Comparison of ENCODE assay signal across 6 cellular contexts in genomic region chr16:383326-384020, GRCh38. TPM values are rescaled to one million over a fixed set of nuclear protein-coding genes. Genes with fewer than 3 reads are reported as not detected.
DNase-seq lines count a peak whose midpoint lies in the region; ATAC-seq and TF ChIP-seq lines count a peak whose summit lies in the region.

No MANE protein-coding gene starts in this region.

- TF ChIP-seq POLR2A in HCT116 (IDR thresholded peaks at IDR 0.05; ENCODE audit: borderline replicate concordance, extremely low read depth, insufficient read depth, insufficient read length) (no peak), uterus (IDR thresholded peaks at IDR 0.05) (peak in 1 of 2 donors; percentile 22)

- TF ChIP-seq CTCF in HCT116 (IDR thresholded peaks at IDR 0.05 in 2 of 3, conservative IDR thresholded peaks at IDR 0.05 in 1 of 3; ENCODE audit: borderline replicate concordance in 1 of 3, insufficient read depth in 1 of 3, low read depth in 2 of 3, low read length in 2 of 3) (no peak), lower lobe of right lung (IDR thresholded peaks at IDR 0.05) (no peak), uterus (IDR thresholded peaks at IDR 0.05) (no peak)

- H3K9me3 Mint-ChIP-seq in activated T-cell treated with anti-CD3 and anti-CD28 coated beads, Interleukin-2, amount 50 U/mL, for 72 hours = no peaks in the 10 kb centered on the region

- H3K27me3 ChIP-seq in HCT116 (ENCODE audit: insufficient read depth, low read length) (no peaks in the 10 kb centered on the region), lower lobe of right lung (ENCODE audit: low read depth) (no peaks in the 10 kb centered on the region), uterus (no peaks in the 10 kb centered on the region)

- H3K27me3 Mint-ChIP-seq in activated T-cell treated with anti-CD3 and anti-CD28 coated beads, Interleukin-2, amount 50 U/mL, for 72 hours (ENCODE audit: low read depth) = no peaks in the 10 kb centered on the region

- TF ChIP-seq RAD21 in HCT116 (IDR thresholded peaks at IDR 0.05; ENCODE audit: low read depth) = no peak

- H2AFZ ChIP-seq in HCT116 (ENCODE audit: low read depth, low read length, poor library complexity, severe bottlenecking) = no peak overlapping the region

- POLR2A ChIA-PET in HCT116 (lab: Charles Lee) = interaction anchor here (0.7 kb wide), 1 partner anchor 10 kb away, joined by 3 read pairs; no protein-coding TSS in a partner anchor

- no peaks in the 10 kb centered on the region for H3K36me3 ChIP-seq in HCT116 (ENCODE audit: control insufficient read depth in 1 of 2, insufficient read depth in 2 of 2, low read length in 2 of 2)
- H3K36me3 ChIP-seq in lower lobe of right lung = no peaks in the 10 kb centered on the region
- H3K36me3 ChIP-seq in uterus = no peaks in the 10 kb centered on the region

- intact Hi-C loops in HCT116 (cut with micrococcal nuclease) = no loop called here
- intact Hi-C loops in lower lobe of right lung (cut with DNase I) = no loop called here
- intact Hi-C loops in uterus (cut with DNase I; ENCODE audit: low total_unique reads) = no loop called here

- peaks cover 20% of the 10 kb centered on the region for H3K4me1 Mint-ChIP-seq in activated T-cell treated with anti-CD3 and anti-CD28 coated beads, Interleukin-2, amount 50 U/mL, for 72 hours (ENCODE audit: low read depth)

- H3K79me2 ChIP-seq in HCT116 (ENCODE audit: insufficient read depth, low read length) = peaks cover 7% of the 10 kb centered on the region; the same call in 1 of the 2 replicates

- H3K4me3 ChIP-seq in HCT116 (replicated peaks in 1 of 2; ENCODE audit: low read depth in 1 of 2, low read length in 2 of 2) = peak overlapping the region; percentile 49 to 65
- peak overlapping the region; percentile 95 for H3K4me3 ChIP-seq in lower lobe of right lung
- H3K4me3 ChIP-seq in uterus = no peak overlapping the region

- CTCF ChIA-PET in HCT116 (lab: Charles Lee) = no interaction called here

- H3K9me3 ChIP-seq in HCT116 (ENCODE audit: control insufficient read depth in 1 of 2, insufficient read depth in 1 of 2, low read depth in 1 of 2, low read length in 2 of 2) = no peaks in the 10 kb centered on the region
- H3K9me3 ChIP-seq in lower lobe of right lung = no peaks in the 10 kb centered on the region
- no peaks in the 10 kb centered on the region for H3K9me3 ChIP-seq in uterus

- H3K27ac ChIP-seq in HCT116 (ENCODE audit: low read depth, low read length) (peak overlapping the region; percentile 81), lower lobe of right lung (peak overlapping the region; percentile 59), uterus (no peak overlapping the region)

- H3K9me2 ChIP-seq in HCT116 (ENCODE audit: insufficient read depth) = no peaks in the 10 kb centered on the region

- no TSS peak for BruUV-seq in HCT116 (replicated peaks; lab: Mats Ljungman, UMichigan)

- RAD21 ChIA-PET in HCT116 (lab: Charles Lee; ENCODE audit: low non-redundant PET in 1 of 2, low total read pairs in 2 of 2, uncharacterized antibody in 2 of 2, unreplicated experiment in 2 of 2) = no interaction called here

- DNase-seq in HCT116 (ENCODE audit: low read depth, low spot score) (peak; percentile 59), lower lobe of right lung (peak; percentile 71), uterus (no peak), NCI-H345 treated with DMSO at 0.1 percent for 48 hours (lab: John Stamatoyannopoulos, UW; ENCODE audit: unreplicated experiment) (no peak)
- peak; percentile 63 to 69 for DNase-seq in activated T-cell treated with anti-CD3 and anti-CD28 coated beads, Interleukin-2, amount 50 U/mL, for 72 hours

- H3K4me3 Mint-ChIP-seq in activated T-cell treated with anti-CD3 and anti-CD28 coated beads, Interleukin-2, amount 50 U/mL, for 72 hours = peak overlapping the region; percentile 69 to 89

- H3K4me1 ChIP-seq in HCT116 (ENCODE audit: control insufficient read depth in 1 of 2, insufficient read depth in 2 of 2, low read length in 2 of 2) (peaks cover 6 to 18% of the 10 kb centered on the region in 2 experiments; a peak in 3 of 4 replicates), lower lobe of right lung (peaks cover 50% of the 10 kb centered on the region), uterus (no peaks in the 10 kb centered on the region)

- ATAC-seq in HCT116 = peak; percentile 67
- ATAC-seq in activated T-cell treated with anti-CD3 and anti-CD28 coated beads, Interleukin-2, amount 50 U/mL, for 72 hours (replicated peaks in 1 of 2) = peak; percentile 54 to 68
- ATAC-seq in lower lobe of right lung = peak; percentile 23 to 44
- ATAC-seq in GM21717 (IDR thresholded peaks at IDR 0.05; ENCODE audit: unreplicated experiment) = no peak

- peak overlapping the region; percentile 4 for H3K27ac Mint-ChIP-seq in activated T-cell treated with anti-CD3 and anti-CD28 coated beads, Interleukin-2, amount 50 U/mL, for 72 hours

- H4K20me1 ChIP-seq in HCT116 (ENCODE audit: insufficient read depth) = no peaks in the 10 kb centered on the region

- H3K4me2 ChIP-seq in HCT116 (ENCODE audit: low read length) = peak overlapping the region; percentile 85

- no peaks in the 10 kb centered on the region for H3K36me3 Mint-ChIP-seq in activated T-cell treated with anti-CD3 and anti-CD28 coated beads, Interleukin-2, amount 50 U/mL, for 72 hours (ENCODE audit: insufficient read depth in 2 of 2)

- peak overlapping the region; percentile 82 for H3K9ac ChIP-seq in HCT116 (ENCODE audit: low read length)

TF ChIP-seq in HCT116, 20 proteins besides CTCF, POLR2A, EP300 and RAD21 (continues in another document):
- TF ChIP-seq REST (IDR thresholded peaks at IDR 0.05; ENCODE audit: low read depth) (no peak), CEBPB (IDR thresholded peaks at IDR 0.05; ENCODE audit: low read depth) (no peak), ELF1 (IDR thresholded peaks at IDR 0.05; ENCODE audit: borderline replicate concordance, low read depth) (no peak; the same call in 1 of the 2 replicates), ATF3 (IDR thresholded peaks at IDR 0.05) (no peak), FOSL1 (IDR thresholded peaks at IDR 0.05; ENCODE audit: low read depth) (no peak), ZFX (IDR thresholded peaks at IDR 0.05) (no peak), YY1 (IDR thresholded peaks at IDR 0.05; ENCODE audit: extremely low read depth, insufficient replicate concordance, low read depth, low read length) (no peak), EZH2phosphoT487 (IDR thresholded peaks at IDR 0.05; ENCODE audit: borderline replicate concordance) (no peak), TCF7L2 (IDR thresholded peaks at IDR 0.05; ENCODE audit: borderline replicate concordance, extremely low read depth, insufficient read depth, insufficient read length) (peak; percentile 56), POLR2AphosphoS5 (IDR thresholded peaks at IDR 0.05; ENCODE audit: low read depth, low read length) (peak; percentile 58), SRF (IDR thresholded peaks at IDR 0.05; ENCODE audit: low read depth) (no peak)

RNA-seq across cellular contexts. Expression of gene PGAP6, which starts 1.7 kb away (rescaled TPM):
- total RNA-seq in HCT116 (2021; ENCODE audit: unreplicated experiment) (35.4 TPM), lower lobe of right lung (55.8 TPM), uterus (10 to 100 TPM; 10.6 to 36.2 (median 12.8) TPM)
- 37.4 and 48.1 TPM in 2 replicates for polyA plus RNA-seq in HCT116 (2012)
- total RNA-seq in activated T-cell treated with anti-CD3 and anti-CD28 coated beads, Interleukin-2, amount 50 U/mL, for 72 hours = 10 to 100 TPM; 29.7 to 39.7 TPM

RNA-seq across cellular contexts. Expression of gene MRPL28, which starts 13.1 kb away (rescaled TPM):
- total RNA-seq in HCT116 (2021; ENCODE audit: unreplicated experiment) (61.4 TPM), lower lobe of right lung (43.4 TPM), uterus (10 to 100 TPM; 32.4 to 97.3 (median 50.1) TPM)
- 68.8 and 76.4 TPM in 2 replicates for polyA plus RNA-seq in HCT116 (2012)
- total RNA-seq in activated T-cell treated with anti-CD3 and anti-CD28 coated beads, Interleukin-2, amount 50 U/mL, for 72 hours = 10 to 100 TPM; 54.5 to 73.2 TPM

RNA-seq across cellular contexts. Expression of gene NME4, which starts 13.5 kb away (rescaled TPM):
- total RNA-seq in HCT116 (2021; ENCODE audit: unreplicated experiment) (68.2 TPM), lower lobe of right lung (42.3 TPM), uterus (10 to 100 TPM; 37.3 to 77.6 (median 62.2) TPM)
- 84.8 and 86.0 TPM in 2 replicates for polyA plus RNA-seq in HCT116 (2012)
- 10 to 100 TPM; 24.6 to 27.6 TPM for total RNA-seq in activated T-cell treated with anti-CD3 and anti-CD28 coated beads, Interleukin-2, amount 50 U/mL, for 72 hours

RNA-seq across cellular contexts. Expression of gene DECR2, which starts 18.2 kb away (rescaled TPM):
- total RNA-seq in HCT116 (2021; ENCODE audit: unreplicated experiment) (17.1 TPM), lower lobe of right lung (10.1 TPM), uterus (100 to 1,000 TPM in 1 of 4 donors, 10 to 100 TPM in 3; 10.6 to 106 (median 31.9) TPM)
- polyA plus RNA-seq in HCT116 (2012) = 13.6 and 15.8 TPM in 2 replicates
- total RNA-seq in activated T-cell treated with anti-CD3 and anti-CD28 coated beads, Interleukin-2, amount 50 U/mL, for 72 hours = 10 to 100 TPM in 1 of 2 donors, 1 to 10 TPM in 1; 7.5 to 10.6 TPM

RNA-seq across cellular contexts. Expression of gene AXIN1, which starts 30.9 kb away (rescaled TPM):
- total RNA-seq in HCT116 (2021; ENCODE audit: unreplicated experiment) = 20.2 TPM
- 17.4 and 20.0 TPM in 2 replicates for polyA plus RNA-seq in HCT116 (2012)
- total RNA-seq in activated T-cell treated with anti-CD3 and anti-CD28 coated beads, Interleukin-2, amount 50 U/mL, for 72 hours = 10 to 100 TPM; 28.8 to 29.4 TPM
- total RNA-seq in lower lobe of right lung = 22.4 TPM
- total RNA-seq in uterus = 10 to 100 TPM in 3 of 4 donors, 1 to 10 TPM in 1; 6.2 to 23.6 (median 19.9) TPM

Comparison
In these comparisons a context has a peak if more than half of its experiments do, and no peak if none do; other contexts are left out.
1. DNase-seq: peak in HCT116 (single experiment), activated T-cell treated with anti-CD3 and anti-CD28 coated beads, Interleukin-2, amount 50 U/mL, for 72 hours (2 of 2) and lower lobe of right lung (single experiment); none in uterus (0 of 2) and NCI-H345 treated with DMSO at 0.1 percent for 48 hours (single experiment).
2. H3K27ac ChIP-seq: peak in HCT116 (single experiment) and lower lobe of right lung (single experiment); none in uterus (0 of 2).
3. H3K4me3 ChIP-seq: peak in HCT116 (2 of 2) and lower lobe of right lung (single experiment); none in uterus (0 of 2).